31 cellular contexts compared by ENCODE assay signal in genomic region chrX:145715641-145716138, GRCh38.
"Had no signal": no experiment of that assay in that cellular context is flagged by ENCODE, and none has a peak within 500 bp of the region (broad histone marks: within the 10 kb centered on the region; RNA-seq: fewer than 3 reads in every experiment).

No MANE protein-coding gene starts in this region.

- H3K4me3 ChIP-seq: MG63, PC-9 had no signal

- H3K9me3 Mint-ChIP-seq: activated CD4-positive, alpha-beta memory T cell treated with anti-CD3 and anti-CD28 coated beads for 36 hours; activated naive CD8-positive, alpha-beta T cell treated with anti-CD3 and anti-CD28 coated beads, Interleukin-2, amount 50 U/mL, for 24 hours had no signal

- H3K27ac ChIP-seq: PC-9, RWPE1 had no signal

- H3K27ac Mint-ChIP-seq: activated CD4-positive, alpha-beta memory T cell treated with anti-CD3 and anti-CD28 coated beads for 36 hours; activated naive CD4-positive, alpha-beta T cell treated with anti-CD3 and anti-CD28 coated beads, Interleukin-2, amount 10 ng/mL, durations not matched to agents 7 days and 5 days; activated naive CD8-positive, alpha-beta T cell; activated naive CD8-positive, alpha-beta T cell treated with anti-CD3 and anti-CD28 coated beads, Interleukin-2, amount 50 U/mL, for 24 hours; brain had no signal

- H3K27me3 ChIP-seq: MG63 had no signal

- H3K36me3 Mint-ChIP-seq: activated CD4-positive, alpha-beta memory T cell treated with anti-CD3 and anti-CD28 coated beads for 36 hours; activated naive CD4-positive, alpha-beta T cell treated with anti-CD3 and anti-CD28 coated beads, Interleukin-2, amount 10 ng/mL, durations not matched to agents 7 days and 5 days; activated naive CD8-positive, alpha-beta T cell; brain had no signal

- H2AFZ ChIP-seq: PC-9 had no signal

- H3K4me3 Mint-ChIP-seq: activated CD4-positive, alpha-beta memory T cell treated with anti-CD3 and anti-CD28 coated beads for 36 hours; activated naive CD4-positive, alpha-beta T cell treated with anti-CD3 and anti-CD28 coated beads, Interleukin-2, amount 10 ng/mL, durations not matched to agents 7 days and 5 days; activated naive CD8-positive, alpha-beta T cell; activated naive CD8-positive, alpha-beta T cell treated with anti-CD3 and anti-CD28 coated beads, Interleukin-2, amount 50 U/mL, for 24 hours; brain had no signal

- ATAC-seq: activated CD4-positive, CD25-positive, alpha-beta regulatory T cell treated with anti-CD3 and anti-CD28 coated beads, Interleukin-2, amount 50 U/mL, for 24 hours; activated naive CD8-positive, alpha-beta T cell treated with anti-CD3 and anti-CD28 coated beads, Interleukin-2, amount 50 U/mL, for 24 hours; Right ventricle myocardium inferior; SK-N-SH treated with all-trans-retinoic acid at 6 μM for 48 hours had no signal

- H3K36me3 ChIP-seq: MG63 had no signal

- H3K4me1 Mint-ChIP-seq: activated naive CD4-positive, alpha-beta T cell treated with anti-CD3 and anti-CD28 coated beads, Interleukin-2, amount 10 ng/mL, durations not matched to agents 7 days and 5 days; activated naive CD8-positive, alpha-beta T cell treated with anti-CD3 and anti-CD28 coated beads, Interleukin-2, amount 50 U/mL, for 24 hours; brain had no signal

- DNase-seq: activated CD4-positive, alpha-beta memory T cell treated with anti-CD3 and anti-CD28 coated beads for 36 hours; activated CD4-positive, alpha-beta T cell treated with anti-CD3 and anti-CD28 coated beads for 4 hours; activated CD4-positive, alpha-beta T cell treated with anti-CD3 and anti-CD28 coated beads, Interleukin-2, amount 50 U/mL, for 1 hour; activated CD8-positive, alpha-beta memory T cell treated with anti-CD3 and anti-CD28 coated beads, Interleukin-2, amount 50 U/mL, for 4 hours; activated effector memory CD4-positive, alpha-beta T cell treated with Interleukin-2 at 50 U/mL for 16 hours; activated naive CD4-positive, alpha-beta T cell treated with anti-CD3 and anti-CD28 coated beads, Interleukin-2, amount 10 ng/mL, durations not matched to agents 7 days and 5 days; activated naive CD8-positive, alpha-beta T cell treated with anti-CD3 and anti-CD28 coated beads, Interleukin-2, amount 50 U/mL, for 24 hours; activated T-cell treated with anti-CD3 and anti-CD28 coated beads, Interleukin-2, amount 50 U/mL, for 48 hours; anterior cingulate cortex; caudate nucleus; cerebellar nuclear complex; MG63; NCI-H1048; NCI-H1105 treated with DMSO at 0.1 percent for 48 hours; NCI-H1436; NCI-H1694; NCI-H1930; NCI-H2081 treated with DMSO at 0.1 percent for 48 hours; NCI-H226; NCI-H446 treated with DMSO at 0.1 percent for 48 hours; NCI-H524 treated with DMSO at 0.1 percent for 48 hours; NK-92 treated with Interleukin-12 subunit alpha and Interleukin-12 subunit beta, amount 100 ng/mL, for 24 hours; PC-9; SIG-M5; T1000 had no signal

- H3K4me2 ChIP-seq: PC-9 had no signal

- H3K9me3 ChIP-seq: MG63 had no signal

- H3K27me3 Mint-ChIP-seq: activated CD4-positive, alpha-beta memory T cell treated with anti-CD3 and anti-CD28 coated beads for 36 hours; activated naive CD4-positive, alpha-beta T cell treated with anti-CD3 and anti-CD28 coated beads, Interleukin-2, amount 10 ng/mL, durations not matched to agents 7 days and 5 days; activated naive CD8-positive, alpha-beta T cell; activated naive CD8-positive, alpha-beta T cell treated with anti-CD3 and anti-CD28 coated beads, Interleukin-2, amount 50 U/mL, for 24 hours; brain had no signal
